8 cellular contexts compared by ENCODE assay signal in genomic region chr12:8698132-8698829, GRCh38. TPM values are rescaled to one million over a fixed set of nuclear protein-coding genes. Genes with fewer than 3 reads are reported as not detected.
DNase-seq lines count a peak whose midpoint lies in the region; ATAC-seq, FAIRE-seq and TF ChIP-seq lines count a peak whose summit lies in the region.

No MANE protein-coding gene starts in this region.

- no peak for TF ChIP-seq POLR2A in GM12891 (IDR thresholded peaks at IDR 0.05; ENCODE audit: low read depth, low read length)

- ATAC-seq in HG02884 (IDR thresholded peaks at IDR 0.05; ENCODE audit: unreplicated experiment) (peak; percentile 27), omental fat pad (ENCODE audit: low FRiP score) (peak; percentile 34), HG03378 (IDR thresholded peaks at IDR 0.05; ENCODE audit: unreplicated experiment) (no peak)

- no peak for TF ChIP-seq CTCF in omental fat pad (IDR thresholded peaks at IDR 0.05)

- FAIRE-seq in GM12891 (lab: Jason Lieb, UNC): peak; percentile 59
- FAIRE-seq in urothelium cell line (lab: Jason Lieb, UNC): peak; percentile 72

- DNase-seq in GM12891 (ENCODE audit: insufficient read length, low spot score): no peak
- peak; percentile 58 for DNase-seq in OCI-M1 (lab: John Stamatoyannopoulos, UW)
- peak; percentile 9 for DNase-seq in activated gamma-delta T cell treated with anti-CD3 and anti-CD28 coated beads, Interleukin-2, amount 50 U/mL, for 16 hours (ENCODE audit: low read depth)
- DNase-seq in glomerular visceral epithelial cell (ENCODE audit: extremely low spot score): peak; percentile 66
- DNase-seq in omental fat pad (ENCODE audit: low spot score): no peak
- peak; percentile 70 for DNase-seq in urothelium cell line (ENCODE audit: low spot score)

TF ChIP-seq in GM12891, 5 proteins besides CTCF, POLR2A, EP300 and RAD21:
- TF ChIP-seq TAF1 (IDR thresholded peaks at IDR 0.05; ENCODE audit: low read depth, low read length) (no peak), POU2F2 (IDR thresholded peaks at IDR 0.05; ENCODE audit: low read depth, low read length) (no peak), SPI1 (IDR thresholded peaks at IDR 0.05; ENCODE audit: low read depth, low read length) (no peak), PAX5 (IDR thresholded peaks at IDR 0.05; ENCODE audit: insufficient read depth, low read length, severe bottlenecking) (no peak), POLR2AphosphoS5 (IDR thresholded peaks at IDR 0.05; ENCODE audit: low read depth, low read length) (no peak)

RNA-seq across cellular contexts. Expression of gene RIMKLB, which starts 0.5 kb away (rescaled TPM):
- 7.5 TPM for polyA plus RNA-seq in GM12891 (2012; ENCODE audit: low read depth, missing spikeins)
- 100 to 1,000 TPM in 1 of 4 donors, 10 to 100 TPM in 3; 53.9 to 202 (median 62.6) TPM for total RNA-seq in omental fat pad

RNA-seq across cellular contexts. Expression of gene MFAP5, which starts 35.7 kb away (rescaled TPM):
- polyA plus RNA-seq in GM12891 (2012; ENCODE audit: low read depth, missing spikeins): 0.09 TPM
- 100 to 1,000 TPM in 2 of 4 donors, 10 to 100 TPM in 2; 34.5 to 793 (median 148) TPM for total RNA-seq in omental fat pad

Comparison
In these comparisons a context has a peak if more than half of its experiments do, and no peak if none do; other contexts are left out.
1. DNase-seq: peak in OCI-M1 (single experiment), activated gamma-delta T cell treated with anti-CD3 and anti-CD28 coated beads, Interleukin-2, amount 50 U/mL, for 16 hours (single experiment), glomerular visceral epithelial cell (single experiment) and urothelium cell line (single experiment); none in GM12891 (single experiment) and omental fat pad (single experiment).